ENCODE assay signal across 8 cellular contexts in genomic region chr15:28098766-28099554, GRCh38. TPM values are rescaled to one million over a fixed set of nuclear protein-coding genes. Genes with fewer than 3 reads are reported as not detected.
DNase-seq lines count a peak whose midpoint lies in the region; ATAC-seq and TF ChIP-seq lines count a peak whose summit lies in the region.

Gene OCA2, minus strand, starts transcription at chr15:28099315. Its CDS starts 17,441 bp downstream, at chr15:28081874.

- H3K4me1 ChIP-seq in effector memory CD4-positive, alpha-beta T cell (ENCODE audit: control insufficient read depth, insufficient read depth, low read length, poor library complexity, severe bottlenecking) = peaks cover 42% of the 10 kb centered on the region
- H3K4me1 ChIP-seq in mucosa of rectum (ENCODE audit: control insufficient read depth in 2 of 2, insufficient read depth in 2 of 2, low read length in 2 of 2) (peaks cover 20 to 25% of the 10 kb centered on the region in 2 donors), suprapubic skin (peaks cover 53% of the 10 kb centered on the region)

- no peak within 1 kb of the TSS for H3K27ac ChIP-seq in effector memory CD4-positive, alpha-beta T cell (ENCODE audit: insufficient read depth, low read length, poor library complexity, severe bottlenecking)
- no peak within 1 kb of the TSS for H3K27ac ChIP-seq in mucosa of rectum (ENCODE audit: low read depth in 2 of 2, low read length in 2 of 2)
- no peak within 1 kb of the TSS for H3K27ac ChIP-seq in suprapubic skin

- no peak for TF ChIP-seq CTCF in suprapubic skin (IDR thresholded peaks at IDR 0.05)

- TF ChIP-seq EP300 in suprapubic skin (IDR thresholded peaks at IDR 0.05) = no peak

- no peaks in the 10 kb centered on the region for H3K36me3 ChIP-seq in effector memory CD4-positive, alpha-beta T cell (ENCODE audit: control insufficient read depth, insufficient read depth, low read length)
- H3K36me3 ChIP-seq in mucosa of rectum (ENCODE audit: control insufficient read depth in 2 of 2, insufficient read depth in 2 of 2, low read length in 2 of 2) = no peaks in the 10 kb centered on the region
- no peaks in the 10 kb centered on the region for H3K36me3 ChIP-seq in suprapubic skin

- H3K9me3 ChIP-seq in effector memory CD4-positive, alpha-beta T cell (ENCODE audit: control insufficient read depth, low read length) = no peaks in the 10 kb centered on the region
- H3K9me3 ChIP-seq in mucosa of rectum (ENCODE audit: control insufficient read depth in 2 of 2, low read length in 2 of 2) (no peaks in the 10 kb centered on the region), suprapubic skin (no peaks in the 10 kb centered on the region)

- peaks cover 34% of the 10 kb centered on the region for H3K27me3 ChIP-seq in effector memory CD4-positive, alpha-beta T cell (replicated peaks; ENCODE audit: control insufficient read depth, insufficient read depth, low read length, poor library complexity, severe bottlenecking)
- H3K27me3 ChIP-seq in mucosa of rectum (ENCODE audit: control insufficient read depth in 2 of 2, insufficient read depth in 2 of 2, low read length in 2 of 2) = peaks cover 37 to 44% of the 10 kb centered on the region in 2 donors
- H3K27me3 ChIP-seq in suprapubic skin = peaks cover 48% of the 10 kb centered on the region

- DNase-seq in D341Med (ENCODE audit: low spot score) (peak; percentile 96), NCI-H146 (lab: John Stamatoyannopoulos, UW) (peak; percentile 70), suprapubic skin (ENCODE audit: low spot score in 2 of 2) (peak in 1 of 2 donors; percentile 79), superior temporal gyrus (ENCODE audit: extremely low spot score) (no peak)
- DNase-seq in activated CD4-positive, alpha-beta T cell treated with anti-CD3 and anti-CD28 coated beads for 4 hours = peak; percentile 60 to 62
- DNase-seq in effector memory CD4-positive, alpha-beta T cell = peak; percentile 31 to 62 (median 32)

- H3K9ac ChIP-seq in mucosa of rectum (ENCODE audit: low read depth in 1 of 2, low read length in 2 of 2) = no peak within 1 kb of the TSS

- H3K4me3 ChIP-seq in effector memory CD4-positive, alpha-beta T cell (ENCODE audit: insufficient read depth, low read depth, low read length, poor library complexity, severe bottlenecking) = no peak within 1 kb of the TSS
- H3K4me3 ChIP-seq in mucosa of rectum (ENCODE audit: low read length in 2 of 2) = peak within 1 kb of the TSS; percentile 12 to 31
- H3K4me3 ChIP-seq in suprapubic skin = peak within 1 kb of the TSS; percentile 32

- no peak for TF ChIP-seq POLR2A in suprapubic skin (IDR thresholded peaks at IDR 0.05)

- ATAC-seq in HG03469 (IDR thresholded peaks at IDR 0.05; ENCODE audit: unreplicated experiment) = no peak

- 11% methylated on average over 15 of the region's 52 CpGs for WGBS in suprapubic skin

RNA-seq across cellular contexts. Expression of gene OCA2, which starts in this region (rescaled TPM):
- 10 to 100 TPM in 3 of 4 donors, 1 to 10 TPM in 1; 7.0 to 53.1 (median 20.4) TPM for total RNA-seq in suprapubic skin
